In genomic region chr17:66545918-66546317, GRCh38 we compare ENCODE assay signal across 16 cellular contexts.
DNase-seq lines count a peak whose midpoint lies in the region; ATAC-seq, FAIRE-seq and TF ChIP-seq lines count a peak whose summit lies in the region.
"Had no signal": no experiment of that assay in that cellular context is flagged by ENCODE, and none has a peak within 500 bp of the region (broad histone marks: within the 10 kb centered on the region; RNA-seq: fewer than 3 reads in every experiment).

No MANE protein-coding gene starts in this region.

- no peaks in the 10 kb centered on the region for H3K36me3 ChIP-seq in astrocyte (ENCODE audit: insufficient read depth, low read length)
- no peaks in the 10 kb centered on the region for H3K36me3 ChIP-seq in osteoblast (ENCODE audit: insufficient read depth, low read length)

- DNase-seq in natural killer cell (no peak), astrocyte (ENCODE audit: low read depth) (no peak), osteoblast (ENCODE audit: insufficient read length, low spot score, missing footprints) (no peak), NCI-H146 (lab: John Stamatoyannopoulos, UW) (no peak), activated T-cell treated with anti-CD3 and anti-CD28 coated beads for 4 hours (no peak)
- DNase-seq in natural killer cell treated with Interleukin-12 subunit alpha and Interleukin-12 subunit beta and Interleukin-15 and Interleukin-18, amount 100 ng/mL, for 72 hours (ENCODE audit: low spot score), result no peak
- no peak for DNase-seq in stimulated activated CD4-positive, alpha-beta T cell treated with anti-CD3 and anti-CD28 coated beads, Interleukin-12 subunit alpha, Interleukin-12 subunit beta, amount 100 ng/mL, for 4 hours
- DNase-seq: Caco-2; CD8-positive, alpha-beta T cell; DND-41; GF-D8; H7 had no signal

- H3K4me3 Mint-ChIP-seq in natural killer cell (no peak overlapping the region), astrocyte (ENCODE audit: unreplicated experiment) (no peak overlapping the region)
- no peak overlapping the region for H3K4me3 Mint-ChIP-seq in natural killer cell treated with Interleukin-12 subunit alpha and Interleukin-12 subunit beta and Interleukin-15 and Interleukin-18, amount 100 ng/mL, for 72 hours
- H3K4me3 Mint-ChIP-seq: CD14-positive monocyte; CD8-positive, alpha-beta T cell; IgD-negative memory B cell had no signal

- no peak for FAIRE-seq in astrocyte (lab: Jason Lieb, UNC)
- FAIRE-seq: GM19239 had no signal

- H3K9me3 ChIP-seq in astrocyte (ENCODE audit: insufficient read depth, low read depth, low read length) (no peaks in the 10 kb centered on the region), osteoblast (ENCODE audit: low read depth, low read length) (no peaks in the 10 kb centered on the region)

- H3K4me3 ChIP-seq in astrocyte (ENCODE audit: insufficient read depth, low read depth, low read length) (no peak overlapping the region), osteoblast (ENCODE audit: insufficient read depth, low read length) (no peak overlapping the region)

- H3K27ac ChIP-seq in astrocyte (ENCODE audit: low read depth, low read length) (peak overlapping the region; percentile 34), osteoblast (ENCODE audit: low read depth, low read length) (peak overlapping the region; percentile 92)
- H3K27ac ChIP-seq: 22Rv1 had no signal

- no peak overlapping the region for H3K9ac ChIP-seq in astrocyte (ENCODE audit: low read length)

- no peaks in the 10 kb centered on the region for H3K27me3 ChIP-seq in astrocyte (ENCODE audit: insufficient read depth, low read length)
- no peaks in the 10 kb centered on the region for H3K27me3 ChIP-seq in osteoblast (ENCODE audit: insufficient read depth, low read length)

- no peak for ATAC-seq in natural killer cell
- ATAC-seq in natural killer cell treated with Interleukin-12 subunit alpha and Interleukin-12 subunit beta and Interleukin-15 and Interleukin-18, amount 100 ng/mL, for 72 hours, result no peak
- ATAC-seq: CD8-positive, alpha-beta T cell had no signal

- no peaks in the 10 kb centered on the region for H4K20me1 ChIP-seq in astrocyte (ENCODE audit: insufficient read depth, low read length)
- no peaks in the 10 kb centered on the region for H4K20me1 ChIP-seq in osteoblast (ENCODE audit: insufficient read depth, low read length)

- H3K79me2 ChIP-seq in astrocyte (ENCODE audit: insufficient read depth, low read length) (peaks cover 18% of the 10 kb centered on the region), osteoblast (ENCODE audit: insufficient read depth, low read length) (peaks cover 28% of the 10 kb centered on the region)

- intact Hi-C loops in natural killer cell (cut with micrococcal nuclease), result no loop called here

- H3K4me1 Mint-ChIP-seq in natural killer cell, result peaks cover 76 to 78% of the 10 kb centered on the region in 2 donors
- H3K4me1 Mint-ChIP-seq in natural killer cell treated with Interleukin-12 subunit alpha and Interleukin-12 subunit beta and Interleukin-15 and Interleukin-18, amount 100 ng/mL, for 72 hours (ENCODE audit: low read depth in 2 of 2), result peaks cover 58 to 60% of the 10 kb centered on the region in 2 donors
- peaks cover 70% of the 10 kb centered on the region for H3K4me1 Mint-ChIP-seq in astrocyte (ENCODE audit: low read depth, unreplicated experiment)

- TF ChIP-seq CTCF in natural killer cell (IDR thresholded peaks at IDR 0.05) (no peak), astrocyte (IDR thresholded peaks at IDR 0.05; ENCODE audit: insufficient read depth, low read depth, low read length) (no peak), osteoblast (IDR thresholded peaks at IDR 0.05; ENCODE audit: extremely low read depth, low read depth, low read length) (no peak)

- H3K4me2 ChIP-seq in astrocyte (ENCODE audit: low read length) (no peak overlapping the region), osteoblast (ENCODE audit: insufficient read depth, low read length) (no peak overlapping the region)

- no peaks in the 10 kb centered on the region for H3K27me3 Mint-ChIP-seq in natural killer cell (ENCODE audit: low read depth in 2 of 2)
- H3K27me3 Mint-ChIP-seq in natural killer cell treated with Interleukin-12 subunit alpha and Interleukin-12 subunit beta and Interleukin-15 and Interleukin-18, amount 100 ng/mL, for 72 hours, result no peaks in the 10 kb centered on the region
- H3K27me3 Mint-ChIP-seq in astrocyte (ENCODE audit: low read depth, unreplicated experiment), result no peaks in the 10 kb centered on the region

- peak overlapping the region; percentile 87 for H3K27ac Mint-ChIP-seq in natural killer cell
- H3K27ac Mint-ChIP-seq in natural killer cell treated with Interleukin-12 subunit alpha and Interleukin-12 subunit beta and Interleukin-15 and Interleukin-18, amount 100 ng/mL, for 72 hours, result peak overlapping the region in 1 of 2 donors; percentile 76
- peak overlapping the region; percentile 55 for H3K27ac Mint-ChIP-seq in astrocyte (ENCODE audit: unreplicated experiment)
- H3K27ac Mint-ChIP-seq: CD14-positive monocyte; CD8-positive, alpha-beta T cell; IgD-negative memory B cell had no signal

- H3K36me3 Mint-ChIP-seq in natural killer cell, result no peaks in the 10 kb centered on the region
- peaks cover 12% of the 10 kb centered on the region for H3K36me3 Mint-ChIP-seq in natural killer cell treated with Interleukin-12 subunit alpha and Interleukin-12 subunit beta and Interleukin-15 and Interleukin-18, amount 100 ng/mL, for 72 hours
- no peaks in the 10 kb centered on the region for H3K36me3 Mint-ChIP-seq in astrocyte (ENCODE audit: low read depth, unreplicated experiment)
- H3K36me3 Mint-ChIP-seq: IgD-negative memory B cell had no signal

- H2AFZ ChIP-seq in astrocyte (ENCODE audit: low read depth, low read length), result no peak overlapping the region
- no peak overlapping the region for H2AFZ ChIP-seq in osteoblast (ENCODE audit: low read length)

- peaks cover 0 to 2% of the 10 kb centered on the region in 2 donors for H3K9me3 Mint-ChIP-seq in natural killer cell
- H3K9me3 Mint-ChIP-seq in natural killer cell treated with Interleukin-12 subunit alpha and Interleukin-12 subunit beta and Interleukin-15 and Interleukin-18, amount 100 ng/mL, for 72 hours, result no peaks in the 10 kb centered on the region
- H3K9me3 Mint-ChIP-seq in astrocyte (ENCODE audit: unreplicated experiment), result no peaks in the 10 kb centered on the region

- peaks cover 59% of the 10 kb centered on the region for H3K4me1 ChIP-seq in astrocyte (ENCODE audit: insufficient read depth, low read length)
- peaks cover 81% of the 10 kb centered on the region for H3K4me1 ChIP-seq in osteoblast (ENCODE audit: insufficient read depth, low read length)
